ENCODE assay signal across 1 cellular context in genomic region chr17:13346996-13347762, GRCh38.
TF ChIP-seq lines count a peak whose summit lies in the region.

No MANE protein-coding gene starts in this region.

TF ChIP-seq in HEK293, 187 proteins besides CTCF, POLR2A, EP300 and RAD21 (continued from another document):
- no peak for TF ChIP-seq ZBTB10 (tag by site-specific recombination; IDR thresholded peaks at IDR 0.05)
- TF ChIP-seq ZNF157 (tag by site-specific recombination; IDR thresholded peaks at IDR 0.05), result no peak
- TF ChIP-seq ZNF211 (tag by site-specific recombination; IDR thresholded peaks at IDR 0.05; ENCODE audit: low read depth), result no peak
- no peak for TF ChIP-seq ZNF138 (tag by site-specific recombination; IDR thresholded peaks at IDR 0.05; ENCODE audit: borderline replicate concordance)
- no peak for TF ChIP-seq ZNF791 (tag by site-specific recombination; IDR thresholded peaks at IDR 0.05)
- no peak for TF ChIP-seq MYNN (tag by site-specific recombination; IDR thresholded peaks at IDR 0.05; ENCODE audit: borderline replicate concordance)
- TF ChIP-seq ZNF394 (tag by site-specific recombination; IDR thresholded peaks at IDR 0.05; ENCODE audit: borderline replicate concordance), result no peak
- TF ChIP-seq KLF17 (tag by site-specific recombination; IDR thresholded peaks at IDR 0.05), result 0 out of 2 replicates have a peak, but pooled peaks have one; percentile 41
- no peak for TF ChIP-seq ZNF555 (tag by site-specific recombination; conservative IDR thresholded peaks at IDR 0.05)
- no peak for TF ChIP-seq ZNF239 (tag by site-specific recombination; IDR thresholded peaks at IDR 0.05)
- TF ChIP-seq SP2 (tag by site-specific recombination; IDR thresholded peaks at IDR 0.05), result peak; percentile 39
- TF ChIP-seq ZNF248 (tag by site-specific recombination; IDR thresholded peaks at IDR 0.05), result no peak
- no peak for TF ChIP-seq ZNF221 (tag by site-specific recombination; IDR thresholded peaks at IDR 0.05; ENCODE audit: borderline replicate concordance)
- TF ChIP-seq MZF1 (tag by site-specific recombination; IDR thresholded peaks at IDR 0.05; ENCODE audit: borderline replicate concordance), result no peak
- no peak for TF ChIP-seq ZBTB49 (tag by site-specific recombination; IDR thresholded peaks at IDR 0.05; ENCODE audit: low read depth)
- no peak for TF ChIP-seq ZBTB20 (tag by site-specific recombination; IDR thresholded peaks at IDR 0.05)
- no peak for TF ChIP-seq ZSCAN23 (tag by site-specific recombination; IDR thresholded peaks at IDR 0.05)
- TF ChIP-seq ELK4 (IDR thresholded peaks at IDR 0.05; ENCODE audit: borderline replicate concordance, low read depth, low read length), result no peak
- peak; percentile 31; the same call in 1 of the 2 replicates for TF ChIP-seq KLF8 (tag by site-specific recombination; IDR thresholded peaks at IDR 0.05)
- TF ChIP-seq YY1 (tag by site-specific recombination; IDR thresholded peaks at IDR 0.05), result no peak
